ENCODE assay signal across 23 cellular contexts in genomic region chr12:54132979-54133378, GRCh38.
"Had no signal": no experiment of that assay in that cellular context is flagged by ENCODE, and none has a peak within 500 bp of the region (broad histone marks: within the 10 kb centered on the region; RNA-seq: fewer than 3 reads in every experiment).

No MANE protein-coding gene starts in this region.

- DNase-seq: activated B cell treated with CpG ODN at 0.5 μM for 24 hours; activated CD4-positive, alpha-beta T cell treated with anti-CD3 and anti-CD28 coated beads for 36 hours; activated CD4-positive, alpha-beta T cell treated with anti-CD3 and anti-CD28 coated beads, Interleukin-2, amount 50 U/mL, for 4 hours; activated CD8-positive, alpha-beta memory T cell treated with anti-CD3 and anti-CD28 coated beads for 24 hours; activated CD8-positive, alpha-beta memory T cell treated with anti-CD3 and anti-CD28 coated beads, Interleukin-2, amount 50 U/mL, for 4 hours; activated T-cell treated with anti-CD3 and anti-CD28 coated beads, Interleukin-2, amount 50 U/mL, for 24 hours; aorta; brain microvascular endothelial cell; caudate nucleus; dermis blood vessel endothelial cell; effector CD8-positive, alpha-beta T cell; hypothalamus; left ventricle myocardium superior; naive B cell; ovary; stimulated activated CD4-positive, alpha-beta T cell treated with anti-CD3 and anti-CD28 coated beads, Interleukin-12 subunit alpha, Interleukin-12 subunit beta, amount 100 ng/mL, for 4 hours; stimulated activated naive CD8-positive, alpha-beta T cell treated with anti-CD3 and anti-CD28 coated beads, Interleukin-15, amount 100 ng/mL, for 72 hours; T1000; transverse colon; uterus had no signal

- ATAC-seq: activated CD4-positive, alpha-beta T cell treated with anti-CD3 and anti-CD28 coated beads for 36 hours; activated naive CD4-positive, alpha-beta T cell treated with anti-CD3 and anti-CD28 coated beads, Interleukin-2, amount 50 U/mL, for 72 hours; activated T-helper 17 cell treated with anti-CD3 and anti-CD28 coated beads, Interleukin-2, amount 50 U/mL, for 72 hours; left ventricle myocardium superior; stimulated activated naive CD8-positive, alpha-beta T cell treated with anti-CD3 and anti-CD28 coated beads, Interleukin-15, amount 100 ng/mL, for 72 hours had no signal

- H3K27me3 Mint-ChIP-seq: memory B cell had no signal

- H3K4me3 Mint-ChIP-seq: activated B cell treated with CpG ODN at 0.5 μM for 24 hours; activated CD4-positive, alpha-beta T cell treated with anti-CD3 and anti-CD28 coated beads for 36 hours; activated T-cell treated with anti-CD3 and anti-CD28 coated beads, Interleukin-2, amount 50 U/mL, for 24 hours; activated T-helper 17 cell treated with anti-CD3 and anti-CD28 coated beads, Interleukin-2, amount 50 U/mL, for 72 hours; memory B cell; stimulated activated naive CD8-positive, alpha-beta T cell treated with anti-CD3 and anti-CD28 coated beads, Interleukin-15, amount 100 ng/mL, for 72 hours had no signal

- H3K36me3 Mint-ChIP-seq: activated naive CD4-positive, alpha-beta T cell treated with anti-CD3 and anti-CD28 coated beads, Interleukin-2, amount 50 U/mL, for 72 hours had no signal

- H3K9me3 Mint-ChIP-seq: activated B cell treated with CpG ODN at 0.5 μM for 24 hours; activated naive CD4-positive, alpha-beta T cell treated with anti-CD3 and anti-CD28 coated beads, Interleukin-2, amount 50 U/mL, for 72 hours; activated T-cell treated with anti-CD3 and anti-CD28 coated beads, Interleukin-2, amount 50 U/mL, for 24 hours; activated T-helper 17 cell treated with anti-CD3 and anti-CD28 coated beads, Interleukin-2, amount 50 U/mL, for 72 hours; memory B cell; naive B cell; stimulated activated naive CD8-positive, alpha-beta T cell treated with anti-CD3 and anti-CD28 coated beads, Interleukin-15, amount 100 ng/mL, for 72 hours had no signal

- H3K4me1 Mint-ChIP-seq: activated B cell treated with CpG ODN at 0.5 μM for 24 hours; activated CD4-positive, alpha-beta T cell treated with anti-CD3 and anti-CD28 coated beads for 36 hours; activated T-helper 17 cell treated with anti-CD3 and anti-CD28 coated beads, Interleukin-2, amount 50 U/mL, for 72 hours; memory B cell; stimulated activated naive CD8-positive, alpha-beta T cell treated with anti-CD3 and anti-CD28 coated beads, Interleukin-15, amount 100 ng/mL, for 72 hours had no signal

- H3K27ac Mint-ChIP-seq: activated B cell treated with CpG ODN at 0.5 μM for 24 hours; activated CD4-positive, alpha-beta T cell treated with anti-CD3 and anti-CD28 coated beads for 36 hours; activated naive CD4-positive, alpha-beta T cell treated with anti-CD3 and anti-CD28 coated beads, Interleukin-2, amount 50 U/mL, for 72 hours; activated T-cell treated with anti-CD3 and anti-CD28 coated beads, Interleukin-2, amount 50 U/mL, for 24 hours; activated T-helper 17 cell treated with anti-CD3 and anti-CD28 coated beads, Interleukin-2, amount 50 U/mL, for 72 hours; memory B cell; naive B cell; stimulated activated naive CD8-positive, alpha-beta T cell treated with anti-CD3 and anti-CD28 coated beads, Interleukin-15, amount 100 ng/mL, for 72 hours had no signal
